29 cellular contexts compared by ENCODE assay signal in the genomic region with DNA sequence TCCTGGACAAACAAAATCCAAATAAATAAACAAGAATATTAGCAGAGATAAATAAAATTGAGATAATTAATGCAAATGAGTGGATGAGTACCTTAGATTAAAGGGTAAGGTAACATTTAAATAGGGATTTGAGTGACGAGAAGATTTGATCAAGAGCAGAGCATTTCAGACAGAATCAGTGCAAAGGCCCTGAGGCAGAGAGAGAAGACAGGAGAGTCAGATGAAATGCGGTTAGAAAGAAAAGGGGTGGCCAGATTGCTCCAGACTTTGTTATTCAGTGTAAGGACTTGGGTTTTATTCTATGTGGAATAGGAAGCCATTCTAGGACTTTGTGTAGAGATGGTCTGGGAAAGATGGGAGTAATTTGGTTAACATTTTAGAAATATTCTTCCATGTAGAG. TPM values are rescaled to one million over a fixed set of nuclear protein-coding genes. Genes with fewer than 3 reads are reported as not detected.
"Had no signal": no experiment of that assay in that cellular context is flagged by ENCODE, and none has a peak within 500 bp of the region (broad histone marks: within the 10 kb centered on the region; RNA-seq: fewer than 3 reads in every experiment).

No MANE protein-coding gene starts in this region.

- H3K9me3 ChIP-seq: suprapubic skin, testis, thoracic aorta, thyroid gland, tibial nerve, transverse colon, upper lobe of left lung, upper lobe of right lung, uterus, vagina had no signal

- H3K36me3 Mint-ChIP-seq: stimulated activated effector memory CD8-positive, alpha-beta T cell treated with anti-CD3 and anti-CD28 coated beads, Interleukin-12 subunit alpha, Interleukin-12 subunit beta, amount 100 ng/mL, for 72 hours; stimulated activated memory B cell treated with anti-CD40 and anti-IgM and Interleukin-4, amounts not matched to agents 10 μg/mL and 1 μg/mL and 100 μg/mL, for 72 hours; stimulated activated naive B cell treated with anti-CD40 and anti-IgM and Interleukin-4, amounts not matched to agents 10 μg/mL and 1 μg/mL and 100 μg/mL, for 72 hours; type B pancreatic cell had no signal

- H3K27me3 ChIP-seq: testis, thyroid gland, upper lobe of left lung, uterus, vagina had no signal

- H3K4me1 Mint-ChIP-seq: stimulated activated naive CD8-positive, alpha-beta T cell treated with anti-CD3 and anti-CD28 coated beads, Interleukin-15, amount 100 ng/mL, for 72 hours had no signal

- H3K27ac ChIP-seq: stomach, suprapubic skin, testis, thoracic aorta, thyroid gland, tibial artery, tibial nerve, transverse colon, upper lobe of left lung, upper lobe of right lung, uterus, vagina had no signal

- ATAC-seq: stimulated activated memory B cell treated with anti-CD40 and anti-IgM and Interleukin-4, amounts not matched to agents 10 μg/mL and 1 μg/mL and 100 μg/mL, for 72 hours; stimulated activated naive B cell treated with anti-CD40 and anti-IgM and Interleukin-4, amounts not matched to agents 10 μg/mL and 1 μg/mL and 100 μg/mL, for 72 hours; stimulated activated naive CD8-positive, alpha-beta T cell treated with anti-CD3 and anti-CD28 coated beads, Interleukin-15, amount 100 ng/mL, for 72 hours; stimulated activated naive CD8-positive, alpha-beta T cell treated with anti-CD3 and anti-CD28 coated beads, Interleukin-15, Interleukin-2, amounts not matched to agents 100 U/mL and 50 U/mL, for 24 hours; upper lobe of right lung had no signal

- H3K4me1 ChIP-seq: stomach, suprapubic skin, testis, thyroid gland, tibial artery, tibial nerve, transverse colon, upper lobe of left lung, upper lobe of right lung, uterus, vagina had no signal

- H3K36me3 ChIP-seq: stomach, suprapubic skin, thoracic aorta, thyroid gland, tibial artery, tibial nerve, transverse colon, upper lobe of left lung, upper lobe of right lung, uterus, vagina had no signal

- H3K4me3 Mint-ChIP-seq: stimulated activated effector memory CD8-positive, alpha-beta T cell treated with anti-CD3 and anti-CD28 coated beads, Interleukin-12 subunit alpha, Interleukin-12 subunit beta, amount 100 ng/mL, for 72 hours; stimulated activated memory B cell treated with anti-CD40 and anti-IgM and Interleukin-4, amounts not matched to agents 10 μg/mL and 1 μg/mL and 100 μg/mL, for 72 hours; stimulated activated naive B cell treated with anti-CD40 and anti-IgM and Interleukin-4, amounts not matched to agents 10 μg/mL and 1 μg/mL and 100 μg/mL, for 72 hours; stimulated activated naive CD8-positive, alpha-beta T cell treated with anti-CD3 and anti-CD28 coated beads, Interleukin-15, amount 100 ng/mL, for 72 hours; stimulated activated naive CD8-positive, alpha-beta T cell treated with anti-CD3 and anti-CD28 coated beads, Interleukin-15, Interleukin-2, amounts not matched to agents 100 ng/mL and 50 ng/mL, for 24 hours; type B pancreatic cell had no signal

- DNase-seq: stimulated activated CD4-positive, alpha-beta T cell treated with anti-CD3 and anti-CD28 coated beads, Interleukin-2, amount 100 ng/mL, for 48 hours; stimulated activated CD4-positive, alpha-beta T cell treated with anti-CD3 and anti-CD28 coated beads, Interleukin-4, amount 100 ng/mL, for 1 hour; stimulated activated CD4-positive, alpha-beta T cell treated with anti-CD3 and anti-CD28 coated beads, Interleukin-4, amount 100 ng/mL, for 24 hours; stimulated activated CD4-positive, alpha-beta T cell treated with anti-CD3 and anti-CD28 coated beads, Interleukin-4, amount 100 ng/mL, for 4 hours; stimulated activated CD8-positive, alpha-beta memory T cell treated with anti-CD3 and anti-CD28 coated beads, Interleukin-4, amount 100 ng/mL, for 48 hours; stimulated activated naive B cell treated with anti-CD40 and anti-IgM and Interleukin-4, amounts not matched to agents 10 μg/mL and 1 μg/mL and 100 μg/mL, for 72 hours; stimulated activated naive CD4-positive, alpha-beta T cell; stimulated activated naive CD4-positive, alpha-beta T cell treated with Interleukin-2 at 50 U/mL for 16 hours; stimulated activated naive CD8-positive, alpha-beta T cell treated with anti-CD3 and anti-CD28 coated beads, Interleukin-15, amount 100 ng/mL, for 72 hours; stimulated activated naive CD8-positive, alpha-beta T cell treated with anti-CD3 and anti-CD28 coated beads, Interleukin-15, Interleukin-2, amounts not matched to agents 100 U/mL and 50 U/mL, for 24 hours; stomach; substantia nigra; testis; thyroid gland; tibial artery; transverse colon; trophoblast cell; upper lobe of left lung; upper lobe of right lung; uterus had no signal

- H3K27ac Mint-ChIP-seq: stimulated activated effector memory CD8-positive, alpha-beta T cell treated with anti-CD3 and anti-CD28 coated beads, Interleukin-12 subunit alpha, Interleukin-12 subunit beta, amount 100 ng/mL, for 72 hours; stimulated activated memory B cell treated with anti-CD40 and anti-IgM and Interleukin-4, amounts not matched to agents 10 μg/mL and 1 μg/mL and 100 μg/mL, for 72 hours; stimulated activated naive B cell treated with anti-CD40 and anti-IgM and Interleukin-4, amounts not matched to agents 10 μg/mL and 1 μg/mL and 100 μg/mL, for 72 hours; stimulated activated naive CD8-positive, alpha-beta T cell treated with anti-CD3 and anti-CD28 coated beads, Interleukin-15, amount 100 ng/mL, for 72 hours; stimulated activated naive CD8-positive, alpha-beta T cell treated with anti-CD3 and anti-CD28 coated beads, Interleukin-15, Interleukin-2, amounts not matched to agents 100 ng/mL and 50 ng/mL, for 24 hours; type B pancreatic cell had no signal

- H3K4me3 ChIP-seq: stomach, suprapubic skin, testis, thoracic aorta, thyroid gland, tibial artery, tibial nerve, transverse colon, upper lobe of left lung, upper lobe of right lung, uterus, vagina had no signal

- H3K9me3 Mint-ChIP-seq: stimulated activated effector memory CD8-positive, alpha-beta T cell treated with anti-CD3 and anti-CD28 coated beads, Interleukin-12 subunit alpha, Interleukin-12 subunit beta, amount 100 ng/mL, for 72 hours; stimulated activated naive CD8-positive, alpha-beta T cell treated with anti-CD3 and anti-CD28 coated beads, Interleukin-15, amount 100 ng/mL, for 72 hours; stimulated activated naive CD8-positive, alpha-beta T cell treated with anti-CD3 and anti-CD28 coated beads, Interleukin-15, Interleukin-2, amounts not matched to agents 100 ng/mL and 50 ng/mL, for 24 hours; type B pancreatic cell had no signal

- FAIRE-seq: urothelium cell line had no signal

RNA-seq across cellular contexts. Expression of gene RNF182, which starts 10.0 kb away (rescaled TPM):
- total RNA-seq: thoracic aorta, transverse colon had no signal
